1 cellular context compared by ENCODE assay signal in the genomic region with DNA sequence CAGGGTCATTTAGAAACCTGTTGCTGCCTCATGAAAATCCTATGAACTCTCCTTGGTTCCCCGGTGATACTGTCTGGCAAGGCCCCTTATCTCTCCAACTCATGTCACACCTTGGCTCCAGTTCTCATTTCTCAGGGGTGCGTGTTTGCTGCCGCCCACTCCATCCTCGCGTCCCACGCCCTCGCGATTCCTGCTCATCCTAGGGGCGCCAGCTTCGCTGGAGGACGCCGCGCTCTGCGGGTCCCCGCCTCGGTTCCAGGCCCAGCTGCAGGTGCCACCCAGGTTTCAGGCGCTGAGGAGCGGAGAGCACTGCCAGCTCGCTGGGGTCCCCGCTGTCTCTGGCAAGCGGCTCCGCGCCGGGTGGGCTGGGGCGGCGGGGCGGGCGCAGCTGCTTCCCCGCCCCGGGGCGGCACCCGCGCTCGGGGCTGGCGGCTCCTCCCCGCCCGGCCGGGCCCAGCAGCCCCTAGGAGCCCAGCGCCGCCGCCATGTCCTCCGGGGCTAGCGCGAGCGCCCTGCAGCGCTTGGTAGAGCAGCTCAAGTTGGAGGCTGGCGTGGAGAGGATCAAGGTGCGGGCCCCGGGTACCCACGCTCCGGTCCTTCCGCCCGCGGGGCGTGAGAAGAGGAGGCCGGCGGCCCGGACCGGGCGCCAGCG.
TF ChIP-seq lines count a peak whose summit lies in the region.

Gene GNG10 (plus strand): TSS at position 456 of the 652 bp plus-strand sequence. CDS start 30 bp downstream, at position 486.

TF ChIP-seq in HEK293, 187 proteins besides CTCF, POLR2A, EP300 and RAD21 (continued from another document):
- TF ChIP-seq, protein P1, sequence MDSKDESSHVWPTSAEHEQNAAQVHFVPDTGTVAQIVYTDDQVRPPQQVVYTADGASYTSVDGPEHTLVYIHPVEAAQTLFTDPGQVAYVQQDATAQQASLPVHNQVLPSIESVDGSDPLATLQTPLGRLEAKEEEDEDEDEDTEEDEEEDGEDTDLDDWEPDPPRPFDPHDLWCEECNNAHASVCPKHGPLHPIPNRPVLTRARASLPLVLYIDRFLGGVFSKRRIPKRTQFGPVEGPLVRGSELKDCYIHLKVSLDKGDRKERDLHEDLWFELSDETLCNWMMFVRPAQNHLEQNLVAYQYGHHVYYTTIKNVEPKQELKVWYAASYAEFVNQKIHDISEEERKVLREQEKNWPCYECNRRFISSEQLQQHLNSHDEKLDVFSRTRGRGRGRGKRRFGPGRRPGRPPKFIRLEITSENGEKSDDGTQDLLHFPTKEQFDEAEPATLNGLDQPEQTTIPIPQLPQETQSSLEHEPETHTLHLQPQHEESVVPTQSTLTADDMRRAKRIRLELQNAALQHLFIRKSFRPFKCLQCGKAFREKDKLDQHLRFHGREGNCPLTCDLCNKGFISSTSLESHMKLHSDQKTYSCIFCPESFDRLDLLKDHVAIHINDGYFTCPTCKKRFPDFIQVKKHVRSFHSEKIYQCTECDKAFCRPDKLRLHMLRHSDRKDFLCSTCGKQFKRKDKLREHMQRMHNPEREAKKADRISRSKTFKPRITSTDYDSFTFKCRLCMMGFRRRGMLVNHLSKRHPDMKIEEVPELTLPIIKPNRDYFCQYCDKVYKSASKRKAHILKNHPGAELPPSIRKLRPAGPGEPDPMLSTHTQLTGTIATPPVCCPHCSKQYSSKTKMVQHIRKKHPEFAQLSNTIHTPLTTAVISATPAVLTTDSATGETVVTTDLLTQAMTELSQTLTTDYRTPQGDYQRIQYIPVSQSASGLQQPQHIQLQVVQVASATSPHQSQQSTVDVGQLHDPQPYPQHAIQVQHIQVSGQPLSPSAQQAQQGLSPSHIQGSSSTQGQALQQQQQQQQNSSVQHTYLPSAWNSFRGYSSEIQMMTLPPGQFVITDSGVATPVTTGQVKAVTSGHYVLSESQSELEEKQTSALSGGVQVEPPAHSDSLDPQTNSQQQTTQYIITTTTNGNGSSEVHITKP (tag by site-specific recombination; IDR thresholded peaks at IDR 0.05), result 0 out of 2 replicates have a peak, but pooled peaks have one; percentile 19
- TF ChIP-seq SP2 (tag by site-specific recombination; IDR thresholded peaks at IDR 0.05) (peak; percentile 55), ZBTB17 (tag by site-specific recombination; IDR thresholded peaks at IDR 0.05) (peak; percentile 50), ZNF624 (tag by site-specific recombination; IDR thresholded peaks at IDR 0.05) (no peak), PATZ1 (tag by site-specific recombination; IDR thresholded peaks at IDR 0.05) (peak; percentile 40; the same call in 1 of the 2 replicates), ZNF335 (tag by site-specific recombination; conservative IDR thresholded peaks at IDR 0.05) (peak; percentile 81), KLF9 (tag by site-specific recombination; IDR thresholded peaks at IDR 0.05; ENCODE audit: low read depth) (0 out of 2 replicates have a peak, but pooled peaks have one; percentile 55), ZFP3 (tag by site-specific recombination; IDR thresholded peaks at IDR 0.05; ENCODE audit: low read depth) (no peak), HOXD13 (CRISPR knock-in tag; IDR thresholded peaks at IDR 0.05; ENCODE audit: borderline replicate concordance) (no peak), ZNF501 (tag by site-specific recombination; IDR thresholded peaks at IDR 0.05) (0 out of 2 replicates have a peak, but pooled peaks have one; percentile 39), SP3 (tag by site-specific recombination; IDR thresholded peaks at IDR 0.05) (peak; percentile 55), ZBTB10 (tag by site-specific recombination; IDR thresholded peaks at IDR 0.05) (peak; percentile 28; the same call in 1 of the 2 replicates), KLF8 (tag by site-specific recombination; IDR thresholded peaks at IDR 0.05) (peak; percentile 58; the same call in 1 of the 2 replicates), ZNF747 (tag by site-specific recombination; IDR thresholded peaks at IDR 0.05) (no peak), ZNF423 (tag by site-specific recombination; IDR thresholded peaks at IDR 0.05) (0 out of 2 replicates have a peak, but pooled peaks have one; percentile 75), ZBTB48 (tag by site-specific recombination; IDR thresholded peaks at IDR 0.05) (peak; percentile 34; the same call in 1 of the 2 replicates), SCRT2 (tag by site-specific recombination; IDR thresholded peaks at IDR 0.05) (peak; percentile 98), ZFHX2 (tag by site-specific recombination; conservative IDR thresholded peaks at IDR 0.05) (peak; percentile 90)
